In the genomic region with DNA sequence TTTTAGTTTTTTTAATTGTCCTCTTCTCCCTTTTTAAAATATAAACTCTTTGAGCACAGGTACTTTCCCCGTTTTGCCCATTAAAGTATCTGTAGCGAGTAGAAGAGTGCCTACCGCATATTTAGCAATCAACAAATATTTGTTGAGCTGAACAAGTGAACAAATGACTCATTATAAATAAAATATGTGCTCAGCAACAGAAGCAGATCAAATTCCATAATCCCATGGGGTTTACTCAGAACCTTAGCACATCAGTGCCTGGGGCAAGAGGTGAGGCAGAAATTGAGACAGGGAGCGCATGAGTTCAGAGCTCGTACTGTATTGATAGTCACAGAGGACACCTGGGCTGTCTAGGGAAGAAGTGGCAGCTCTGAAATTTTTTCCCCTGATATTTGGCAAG, we compare ENCODE assay signal across 20 cellular contexts.
DNase-seq lines count a peak whose midpoint lies in the region; ATAC-seq and TF ChIP-seq lines count a peak whose summit lies in the region.
"Had no signal": no experiment of that assay in that cellular context is flagged by ENCODE, and none has a peak within 500 bp of the region (broad histone marks: within the 10 kb centered on the region; RNA-seq: fewer than 3 reads in every experiment).

No MANE protein-coding gene starts in this region.

- TF ChIP-seq CTCF in Calu3 (IDR thresholded peaks at IDR 0.05; ENCODE audit: unreplicated experiment), result no peak
- no peak for TF ChIP-seq CTCF in fibroblast of mammary gland (conservative IDR thresholded peaks at IDR 0.05; ENCODE audit: control insufficient read depth, insufficient read depth, low read depth, low read length)

- H3K27ac Mint-ChIP-seq in Calu3 (ENCODE audit: unreplicated experiment), result no peak overlapping the region
- no peak overlapping the region for H3K27ac Mint-ChIP-seq in activated CD4-positive, alpha-beta T cell treated with anti-CD3 and anti-CD28 coated beads, Interleukin-2, amount 10 ng/mL, durations not matched to agents 24 days and 14 days
- H3K27ac Mint-ChIP-seq: nephron had no signal

- intact Hi-C loops in Calu3 (cut with micrococcal nuclease; ENCODE audit: unreplicated experiment), result loop anchor here (10.0 kb wide), 1 partner anchor 134 kb away; no protein-coding TSS in a partner anchor
- intact Hi-C loops in activated CD4-positive, alpha-beta T cell treated with anti-CD3 and anti-CD28 coated beads, Interleukin-2, amount 10 ng/mL, durations not matched to agents 24 days and 14 days (cut with micrococcal nuclease), result no loop called here

- peaks cover 20% of the 10 kb centered on the region for H3K4me1 Mint-ChIP-seq in Calu3 (ENCODE audit: low read depth, unreplicated experiment)
- no peaks in the 10 kb centered on the region for H3K4me1 Mint-ChIP-seq in activated CD4-positive, alpha-beta T cell treated with anti-CD3 and anti-CD28 coated beads, Interleukin-2, amount 10 ng/mL, durations not matched to agents 24 days and 14 days
- H3K4me1 Mint-ChIP-seq: nephron had no signal

- ATAC-seq in GM21717 (IDR thresholded peaks at IDR 0.05; ENCODE audit: unreplicated experiment) (no peak), HG02870 (IDR thresholded peaks at IDR 0.05; ENCODE audit: unreplicated experiment) (no peak)

- H3K4me3 Mint-ChIP-seq in Calu3 (ENCODE audit: low read depth, unreplicated experiment), result no peak overlapping the region
- no peak overlapping the region for H3K4me3 Mint-ChIP-seq in activated CD4-positive, alpha-beta T cell treated with anti-CD3 and anti-CD28 coated beads, Interleukin-2, amount 10 ng/mL, durations not matched to agents 24 days and 14 days
- H3K4me3 Mint-ChIP-seq: nephron had no signal

- CTCF ChIA-PET in Calu3 (lab: Charles Lee), result no interaction called here

- no peak overlapping the region for H3K27ac ChIP-seq in substantia nigra (ENCODE audit: low read depth, low read length, poor library complexity, severe bottlenecking)
- H3K27ac ChIP-seq: adrenal gland, left ventricle myocardium inferior, sigmoid colon, uterus, WERI-Rb-1 had no signal

- DNase-seq in Calu3 (peak; percentile 33), NCI-H1105 treated with DMSO at 0.1 percent for 48 hours (lab: John Stamatoyannopoulos, UW) (peak; percentile 39), NCI-H526 (lab: John Stamatoyannopoulos, UW) (peak; percentile 93 to 94), fibroblast of mammary gland (ENCODE audit: low read depth) (peak; percentile 42), substantia nigra (lab: John Stamatoyannopoulos, UW) (no peak)
- no peak for DNase-seq in activated CD4-positive, alpha-beta T cell treated with anti-CD3 and anti-CD28 coated beads, Interleukin-2, amount 10 ng/mL, durations not matched to agents 24 days and 14 days
- DNase-seq: adrenal gland; AML-193; H7; hippocampal formation; left ventricle myocardium inferior; MM.1S; sigmoid colon; stimulated activated CD4-positive, alpha-beta T cell treated with anti-CD3 and anti-CD28 coated beads, Interleukin-4, amount 100 ng/mL, for 4 hours; stimulated activated naive CD4-positive, alpha-beta T cell; uterus; WERI-Rb-1 had no signal

- H3K9me3 Mint-ChIP-seq in Calu3 (ENCODE audit: low read depth, unreplicated experiment), result no peaks in the 10 kb centered on the region
- H3K9me3 Mint-ChIP-seq in activated CD4-positive, alpha-beta T cell treated with anti-CD3 and anti-CD28 coated beads, Interleukin-2, amount 10 ng/mL, durations not matched to agents 24 days and 14 days, result no peaks in the 10 kb centered on the region

- H3K27me3 Mint-ChIP-seq in Calu3 (ENCODE audit: unreplicated experiment), result no peaks in the 10 kb centered on the region
- peaks cover 4% of the 10 kb centered on the region for H3K27me3 Mint-ChIP-seq in activated CD4-positive, alpha-beta T cell treated with anti-CD3 and anti-CD28 coated beads, Interleukin-2, amount 10 ng/mL, durations not matched to agents 24 days and 14 days

- H3K4me3 ChIP-seq in fibroblast of mammary gland (ENCODE audit: control insufficient read depth, low read depth, low read length), result no peak overlapping the region
- H3K4me3 ChIP-seq: adrenal gland, left ventricle myocardium inferior, sigmoid colon, uterus had no signal

- no peaks in the 10 kb centered on the region for H3K36me3 Mint-ChIP-seq in Calu3 (ENCODE audit: insufficient read depth, unreplicated experiment)
- H3K36me3 Mint-ChIP-seq in activated CD4-positive, alpha-beta T cell treated with anti-CD3 and anti-CD28 coated beads, Interleukin-2, amount 10 ng/mL, durations not matched to agents 24 days and 14 days (ENCODE audit: low read depth), result no peaks in the 10 kb centered on the region

- BruUV-seq in Calu3 (replicated peaks; lab: Mats Ljungman, UMichigan), result no TSS peak

Comparison
In these comparisons a context has a peak if more than half of its experiments do, and no peak if none do; other contexts are left out.
1. DNase-seq: peak in Calu3 (single experiment), NCI-H1105 treated with DMSO at 0.1 percent for 48 hours (single experiment), NCI-H526 (2 of 2) and fibroblast of mammary gland (single experiment); none in activated CD4-positive, alpha-beta T cell treated with anti-CD3 and anti-CD28 coated beads, Interleukin-2, amount 10 ng/mL, durations not matched to agents 24 days and 14 days (single experiment) and substantia nigra (0 of 49).